ENCODE assay signal across 8 cellular contexts in genomic region chr11:107018902-107019493, GRCh38. TPM values are rescaled to one million over a fixed set of nuclear protein-coding genes. Genes with fewer than 3 reads are reported as not detected.
DNase-seq lines count a peak whose midpoint lies in the region; ATAC-seq, FAIRE-seq and TF ChIP-seq lines count a peak whose summit lies in the region.

No MANE protein-coding gene starts in this region.

- H3K4me3 ChIP-seq in A549 (peak overlapping the region; percentile 62), GM23248 (peak overlapping the region; percentile 63), epithelial cell of esophagus (ENCODE audit: low read length) (no peak overlapping the region), tibial nerve (peak overlapping the region; percentile 22 to 60 (median 37))

- FAIRE-seq in A549 (lab: Jason Lieb, UNC): no peak

- DNase-seq in A549 (ENCODE audit: low read depth in 1 of 2, low spot score in 1 of 2): peak; percentile 32 to 36
- peak; percentile 89 for DNase-seq in GM23248
- DNase-seq in T-cell: no peak
- peak; percentile 82 for DNase-seq in epithelial cell of esophagus (ENCODE audit: low read depth)
- peak; percentile 54 for DNase-seq in medulla oblongata (ENCODE audit: extremely low spot score)
- peak; percentile 13 to 21 for DNase-seq in tibial nerve (ENCODE audit: low spot score in 2 of 2)

- H3K4me2 ChIP-seq in A549 (peak overlapping the region; percentile 96), GM23248 (ENCODE audit: unreplicated experiment) (peak overlapping the region; percentile 78)

- no peaks in the 10 kb centered on the region for H3K36me3 Mint-ChIP-seq in T-cell

- peak overlapping the region in 1 of 2 experiments; percentile 83; a peak in 1 of 6 replicates for H3K27ac ChIP-seq in A549
- H3K27ac ChIP-seq in GM23248: no peak overlapping the region
- H3K27ac ChIP-seq in tibial nerve: no peak overlapping the region

- H3K9me3 ChIP-seq in A549: no peaks in the 10 kb centered on the region
- no peaks in the 10 kb centered on the region for H3K9me3 ChIP-seq in GM23248 (ENCODE audit: low read depth)
- no peaks in the 10 kb centered on the region for H3K9me3 ChIP-seq in tibial nerve

- TF ChIP-seq CTCF in A549 (IDR thresholded peaks at IDR 0.05): no peak
- no peak for TF ChIP-seq CTCF in epithelial cell of esophagus (IDR thresholded peaks at IDR 0.05; ENCODE audit: insufficient read depth, low read depth, low read length, missing control alignments)
- no peak for TF ChIP-seq CTCF in tibial nerve (IDR thresholded peaks at IDR 0.05)

- TF ChIP-seq POLR2A in A549 (IDR thresholded peaks at IDR 0.05; ENCODE audit: low read length): no peak
- no peak for TF ChIP-seq POLR2A in tibial nerve (IDR thresholded peaks at IDR 0.05)

- H3K9ac ChIP-seq in GM23248: no peak overlapping the region

- CTCF ChIA-PET in A549 (lab: Yijun Ruan, JAX): interaction anchor here (0.6 kb wide), 1 partner anchor 25 kb away, joined by 3 read pairs; no protein-coding TSS in a partner anchor
- CTCF ChIA-PET in T-cell (lab: Charles Lee): no interaction called here

- no peak for TF ChIP-seq RAD21 in A549 (conservative IDR thresholded peaks at IDR 0.05 in 1 of 2, IDR thresholded peaks at IDR 0.05 in 1 of 2)

- peak overlapping the region in 2 of 3 donors; percentile 9 to 35 for H3K4me3 Mint-ChIP-seq in T-cell

- H3K27ac Mint-ChIP-seq in T-cell: no peak overlapping the region

- 25% methylated on average over 21 of the region's 36 CpGs for WGBS in A549 (ENCODE audit: missing lambda C conversion rate)
- WGBS in GM23248 (ENCODE audit: low coverage in 1 of 2, low lambda C conversion rate in 2 of 2, missing lambda C conversion rate in 2 of 2), 2 experiments: 1 to 3% methylated on average over 34 to 36 of the region's 36 CpGs
- WGBS in tibial nerve, 2 donors: 2 to 6% methylated on average over 22 to 36 of the region's 36 CpGs

- peaks cover 3 to 7% (median 6%) of the 10 kb centered on the region in 3 donors for H3K4me1 Mint-ChIP-seq in T-cell

- no peaks in the 10 kb centered on the region for H3K79me2 ChIP-seq in GM23248 (ENCODE audit: insufficient read depth)

- no peak for TF ChIP-seq EP300 in A549 (IDR thresholded peaks at IDR 0.05)
- TF ChIP-seq EP300 in tibial nerve (IDR thresholded peaks at IDR 0.05): no peak

- H2AFZ ChIP-seq in GM23248: peak overlapping the region; percentile 46; the same call in 1 of the 2 replicates

- POLR2A ChIA-PET in A549 (lab: Yijun Ruan, JAX) (interaction anchor here (0.7 kb wide), 1 partner anchor 121 kb away, joined by 6 read pairs; no protein-coding TSS in a partner anchor), T-cell (lab: Charles Lee) (no interaction called here)

- no peaks in the 10 kb centered on the region for H3K36me3 ChIP-seq in GM23248 (ENCODE audit: low read depth)
- H3K36me3 ChIP-seq in tibial nerve: no peaks in the 10 kb centered on the region

- H3K27me3 Mint-ChIP-seq in T-cell: peaks cover 30 to 46% of the 10 kb centered on the region in 2 donors

- H3K9me3 Mint-ChIP-seq in T-cell: peaks cover 0 to 2% (median 0%) of the 10 kb centered on the region in 3 donors

- H3K27me3 ChIP-seq in GM23248 (replicated peaks; ENCODE audit: insufficient read depth): peaks cover 57% of the 10 kb centered on the region
- H3K27me3 ChIP-seq in tibial nerve: peaks cover 0 to 39% of the 10 kb centered on the region in 2 donors

- ATAC-seq in A549: peak; percentile 79 to 86
- ATAC-seq in T-cell (replicated peaks in 1 of 4): no peak
- no peak for ATAC-seq in GM21619 (IDR thresholded peaks at IDR 0.05; ENCODE audit: unreplicated experiment)
- ATAC-seq in HG02870 (IDR thresholded peaks at IDR 0.05; ENCODE audit: unreplicated experiment): no peak

- no peaks in the 10 kb centered on the region for H3F3A ChIP-seq in GM23248 (ENCODE audit: insufficient read depth)

- H3K9me2 ChIP-seq in GM23248 (ENCODE audit: insufficient read depth): no peaks in the 10 kb centered on the region

- in situ Hi-C loops in GM23248 (cut with MboI): loop anchor here (10.0 to 25.0 kb wide), 2 partner anchors 294 to 857 kb away; no protein-coding TSS in a partner anchor

- H4K20me1 ChIP-seq in GM23248 (ENCODE audit: insufficient read depth): no peaks in the 10 kb centered on the region

- H3K4me1 ChIP-seq in A549 (peaks cover 15% of the 10 kb centered on the region; the same call in 2 of the 3 replicates), GM23248 (ENCODE audit: insufficient read depth) (no peaks in the 10 kb centered on the region), tibial nerve (peaks cover 0 to 14% (median 8%) of the 10 kb centered on the region in 4 donors)

TF ChIP-seq in A549, 52 proteins besides CTCF, POLR2A, EP300 and RAD21:
- TF ChIP-seq BCL3 (IDR thresholded peaks at IDR 0.05): no peak
- TF ChIP-seq REST (IDR thresholded peaks at IDR 0.05): peak; percentile 88
- no peak for TF ChIP-seq MAZ (IDR thresholded peaks at IDR 0.05; ENCODE audit: borderline replicate concordance, low read depth, low read length)
- TF ChIP-seq ZC3H11A (IDR thresholded peaks at IDR 0.05): no peak
- 0 out of 2 replicates have a peak, but pooled peaks have one; percentile 54 for TF ChIP-seq EHMT2 (IDR thresholded peaks at IDR 0.05; ENCODE audit: low read depth)
- no peak for TF ChIP-seq MYC (IDR thresholded peaks at IDR 0.05; ENCODE audit: borderline replicate concordance, low read length)
- no peak for TF ChIP-seq JUN (IDR thresholded peaks at IDR 0.05)
- no peak for TF ChIP-seq SMC3 (IDR thresholded peaks at IDR 0.05)
- TF ChIP-seq SREBF2 (IDR thresholded peaks at IDR 0.05): no peak

RNA-seq across cellular contexts. Expression of gene GUCY1A2, which starts 0.7 kb away (rescaled TPM):
- polyA plus RNA-seq in A549 (2011; rRNA removed) (0.16 and 0.34 TPM in 2 replicates), A549 (2017; fragmentation: RNase III; extraction: RNeasy Plus Mini Kit Qiagen cat#74134 plus additional on column Dnase treatment) (0.03 to 0.12 TPM (median 0.04 TPM) in 3 replicates), GM23248 (2016; fragmentation: Nextera tagmentation; extraction: Ambion mirVana) (0.15 and 0.22 TPM in 2 replicates)
- 0.03 TPM in 2 replicates for polyA plus RNA-seq in A549 (2012; cell fraction: cytosol; rRNA removed)
- polyA plus RNA-seq in A549 (2012; cell fraction: nucleus; rRNA removed): 0.01 TPM in 2 replicates
- 0.54 and 0.66 TPM in 2 replicates for polyA minus RNA-seq in A549 (2011; rRNA and poly(A)+ RNA removed)
- 0.54 and 1.6 TPM in 2 replicates for total RNA-seq in GM23248 (2014; rRNA removed; shearing (Covaris generic))
- total RNA-seq in T-cell (under 1 TPM; 0.03 to 0.18 (median 0.09) TPM), tibial nerve (1 to 10 TPM; 3.6 to 8.0 (median 4.0) TPM)

Comparison
In these comparisons a context has a peak if more than half of its experiments do, and no peak if none do; other contexts are left out.
1. ATAC-seq: peak in A549 (2 of 2); none in T-cell (0 of 4), GM21619 (single experiment) and HG02870 (single experiment).
2. DNase-seq: peak in A549 (2 of 2), GM23248 (single experiment), epithelial cell of esophagus (single experiment), medulla oblongata (single experiment) and tibial nerve (2 of 2); none in T-cell (0 of 34).